ENCODE assay signal across 9 cellular contexts in the genomic region with DNA sequence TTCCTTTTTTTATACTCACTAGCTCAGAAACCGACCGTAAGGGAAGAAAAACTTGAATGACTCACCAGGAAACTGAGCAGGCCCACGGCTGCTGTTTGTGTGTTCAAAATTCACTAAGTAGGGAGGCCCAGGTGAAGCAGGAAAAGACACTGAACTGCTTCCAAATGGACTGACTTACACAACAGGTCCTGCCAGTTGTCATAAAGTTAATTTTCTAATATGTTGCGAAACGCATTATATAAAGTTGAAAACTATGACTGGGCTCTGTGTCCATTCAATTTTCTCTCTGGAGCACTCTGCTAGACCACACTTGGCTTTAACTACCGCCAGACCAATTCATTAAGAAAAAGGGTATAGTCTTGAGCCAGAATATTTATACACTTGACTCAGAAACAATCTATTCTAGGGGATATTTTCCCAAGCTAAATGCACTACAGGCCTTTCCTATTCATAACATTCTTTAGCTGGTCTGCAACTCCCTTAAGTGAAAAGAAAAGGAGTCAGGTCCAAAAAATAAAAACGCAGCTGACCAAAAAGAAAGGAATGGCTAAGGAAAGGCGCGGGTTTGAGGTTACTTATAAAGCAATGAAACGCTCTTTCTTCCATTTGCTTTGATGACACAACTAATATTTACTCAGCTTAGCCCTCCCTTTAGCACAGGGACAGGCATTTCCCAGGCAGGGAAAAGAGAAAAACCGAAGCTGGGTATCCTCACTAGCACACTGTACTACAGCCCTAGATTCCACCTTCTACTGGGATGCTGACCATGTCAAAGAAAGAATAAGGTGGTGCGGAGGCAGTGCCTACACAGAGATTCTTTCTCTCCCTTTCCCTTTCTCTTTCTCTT.
DNase-seq lines count a peak whose midpoint lies in the region; ATAC-seq and TF ChIP-seq lines count a peak whose summit lies in the region.
"Had no signal": no experiment of that assay in that cellular context is flagged by ENCODE, and none has a peak within 500 bp of the region (broad histone marks: within the 10 kb centered on the region; RNA-seq: fewer than 3 reads in every experiment).

No MANE protein-coding gene starts in this region.

- intact Hi-C loops in body of pancreas (cut with DNase I) (no loop called here), thyroid gland (cut with DNase I) (no loop called here)

- H3K36me3 ChIP-seq in body of pancreas (replicated peaks in 1 of 2; ENCODE audit: insufficient read depth in 1 of 2, low read depth in 2 of 2) (no peaks in the 10 kb centered on the region), thyroid gland (no peaks in the 10 kb centered on the region)
- H3K36me3 ChIP-seq: neutrophil had no signal

- H3K4me3 ChIP-seq in HFF-Myc (replicated peaks; ENCODE audit: low read depth, low read length) = no peak overlapping the region
- no peak overlapping the region for H3K4me3 ChIP-seq in body of pancreas
- H3K4me3 ChIP-seq in thyroid gland (replicated peaks in 1 of 3) = no peak overlapping the region

- peak in 1 of 3 donors; percentile 22 for TF ChIP-seq POLR2A in body of pancreas (IDR thresholded peaks at IDR 0.05)
- no peak for TF ChIP-seq POLR2A in thyroid gland (IDR thresholded peaks at IDR 0.05)

- H3K9me3 ChIP-seq in body of pancreas (no peaks in the 10 kb centered on the region), thyroid gland (no peaks in the 10 kb centered on the region)
- H3K9me3 ChIP-seq: neutrophil had no signal

- 32 to 36% methylated on average over 12 of the region's 12 CpGs for WGBS in body of pancreas, 2 donors
- WGBS in thyroid gland, 2 donors = 55 to 56% methylated on average over 12 of the region's 12 CpGs

- TF ChIP-seq CTCF in HFF-Myc (IDR thresholded peaks at IDR 0.05; ENCODE audit: low read depth, low read length, missing control alignments) (no peak), body of pancreas (IDR thresholded peaks at IDR 0.05) (no peak), thyroid gland (IDR thresholded peaks at IDR 0.05) (no peak)

- H3K4me1 ChIP-seq in body of pancreas (peaks cover 47% of the 10 kb centered on the region), thyroid gland (peaks cover 11 to 30% of the 10 kb centered on the region in 2 donors)

- H3K27ac ChIP-seq in body of pancreas (peak overlapping the region; percentile 60 to 85 (median 80)), thyroid gland (peak overlapping the region; percentile 15 to 49 (median 46))
- H3K27ac ChIP-seq: neutrophil had no signal

- peak; percentile 95 for ATAC-seq in body of pancreas
- ATAC-seq in stimulated activated naive CD8-positive, alpha-beta T cell treated with anti-CD3 and anti-CD28 coated beads, Interleukin-15, Interleukin-2, amounts not matched to agents 100 U/mL and 50 U/mL, for 24 hours = no peak

- DNase-seq in HFF-Myc (ENCODE audit: extremely low read depth, low read depth) (peak; percentile 7), body of pancreas (peak; percentile 50 to 84 (median 80)), kidney tubule cell (ENCODE audit: low spot score) (peak; percentile 94), thyroid gland (peak; percentile 46 to 65), HUDEP-2 (lab: John Stamatoyannopoulos, UW; ENCODE audit: unreplicated experiment in 76 of 76) (no peak), NCI-H524 (lab: John Stamatoyannopoulos, UW) (no peak)
- DNase-seq in stimulated activated naive CD8-positive, alpha-beta T cell treated with anti-CD3 and anti-CD28 coated beads, Interleukin-15, Interleukin-2, amounts not matched to agents 100 U/mL and 50 U/mL, for 24 hours = no peak
- DNase-seq in stimulated activated naive CD4-positive, alpha-beta T cell treated with Interleukin-2 at 50 U/mL for 16 hours (lab: John Stamatoyannopoulos, UW) = no peak

- H3K27me3 ChIP-seq in body of pancreas (no peaks in the 10 kb centered on the region), thyroid gland (no peaks in the 10 kb centered on the region)
- H3K27me3 ChIP-seq: neutrophil had no signal

Comparison
In these comparisons a context has a peak if more than half of its experiments do, and no peak if none do; other contexts are left out.
1. DNase-seq: peak in HFF-Myc (single experiment), body of pancreas (4 of 4), kidney tubule cell (single experiment) and thyroid gland (2 of 2); none in stimulated activated naive CD8-positive, alpha-beta T cell treated with anti-CD3 and anti-CD28 coated beads, Interleukin-15, Interleukin-2, amounts not matched to agents 100 U/mL and 50 U/mL, for 24 hours (single experiment), HUDEP-2 (0 of 76), stimulated activated naive CD4-positive, alpha-beta T cell treated with Interleukin-2 at 50 U/mL for 16 hours (single experiment) and NCI-H524 (0 of 2).